Comparison of ENCODE assay signal across 22 cellular contexts in the genomic region with DNA sequence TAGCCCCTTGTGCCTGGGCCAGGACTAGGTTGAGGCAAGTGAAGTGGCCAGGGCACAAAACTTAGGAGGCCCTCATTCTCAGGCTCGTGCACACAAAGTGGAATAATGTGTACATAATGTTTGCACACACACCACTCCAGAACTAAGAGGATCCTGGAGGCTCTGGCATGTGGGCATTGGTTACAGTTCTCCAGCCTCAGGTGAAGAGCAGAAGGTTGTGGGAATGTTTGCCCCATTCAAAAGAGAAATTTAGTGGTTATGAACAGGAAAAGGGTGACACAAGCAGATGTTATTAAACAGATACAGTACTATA.
"Had no signal": no experiment of that assay in that cellular context is flagged by ENCODE, and none has a peak within 500 bp of the region (broad histone marks: within the 10 kb centered on the region; RNA-seq: fewer than 3 reads in every experiment).

No MANE protein-coding gene starts in this region.

- H3K27me3 Mint-ChIP-seq: activated naive CD4-positive, alpha-beta T cell treated with anti-CD3 and anti-CD28 coated beads, Interleukin-2, amount 50 U/mL, for 24 hours; brain; dendritic cell treated with granulocyte-macrophage colony-stimulating factor and Interleukin-4, amounts not matched to agents 40 ng/mL and 50 ng/mL, for 4 days; stimulated activated naive CD8-positive, alpha-beta T cell treated with anti-CD3 and anti-CD28 coated beads, Interleukin-15, Interleukin-2, amounts not matched to agents 100 ng/mL and 50 ng/mL, for 24 hours had no signal

- H3K36me3 Mint-ChIP-seq: natural killer cell had no signal

- DNase-seq: activated CD4-positive, alpha-beta T cell treated with anti-CD3 and anti-CD28 coated beads for 1 hour; activated CD4-positive, alpha-beta T cell treated with anti-CD3 and anti-CD28 coated beads, Interleukin-2, amount 50 U/mL, for 1 hour; activated CD8-positive, alpha-beta T cell treated with anti-CD3 and anti-CD28 coated beads, Interleukin-2, amount 10 ng/mL, durations not matched to agents 7 days and 5 days; activated gamma-delta T cell treated with Interleukin-2 at 50 U/mL for 16 hours; anterior cingulate cortex; caudate nucleus; effector CD4-positive, alpha-beta T cell; immature natural killer cell; mammary epithelial cell; midbrain; natural killer cell; ovary; right cardiac atrium; stimulated activated CD4-positive, alpha-beta T cell treated with anti-CD3 and anti-CD28 coated beads, Interleukin-4, amount 100 ng/mL, for 24 hours; substantia nigra; tibial artery had no signal

- H3K4me3 Mint-ChIP-seq: activated CD8-positive, alpha-beta T cell treated with anti-CD3 and anti-CD28 coated beads, Interleukin-2, amount 10 ng/mL, durations not matched to agents 7 days and 5 days; activated T-helper 1 cell treated with anti-CD3 and anti-CD28 coated beads, Interleukin-12 subunit alpha, Interleukin-12 subunit beta, Interleukin-2, Interleukin-4 antibody, amounts not matched to agents 30 ng/mL and 10 ng/mL and 1 ng/mL, durations not matched to agents 14 hours and 24 hours and 36 hours; brain; dendritic cell treated with granulocyte-macrophage colony-stimulating factor and Interleukin-4, amounts not matched to agents 40 ng/mL and 50 ng/mL, for 4 days; immature natural killer cell; natural killer cell; stimulated activated naive CD8-positive, alpha-beta T cell treated with anti-CD3 and anti-CD28 coated beads, Interleukin-15, Interleukin-2, amounts not matched to agents 100 ng/mL and 50 ng/mL, for 24 hours had no signal

- H3K9me3 Mint-ChIP-seq: activated naive CD4-positive, alpha-beta T cell treated with anti-CD3 and anti-CD28 coated beads, Interleukin-2, amount 50 U/mL, for 24 hours; activated T-helper 1 cell treated with anti-CD3 and anti-CD28 coated beads, Interleukin-12 subunit alpha, Interleukin-12 subunit beta, Interleukin-2, Interleukin-4 antibody, amounts not matched to agents 30 ng/mL and 10 ng/mL and 1 ng/mL, durations not matched to agents 14 hours and 24 hours and 36 hours; brain; dendritic cell treated with granulocyte-macrophage colony-stimulating factor and Interleukin-4, amounts not matched to agents 40 ng/mL and 50 ng/mL, for 4 days; immature natural killer cell; natural killer cell; stimulated activated naive CD8-positive, alpha-beta T cell treated with anti-CD3 and anti-CD28 coated beads, Interleukin-15, Interleukin-2, amounts not matched to agents 100 ng/mL and 50 ng/mL, for 24 hours had no signal

- H3K9me3 ChIP-seq: ovary, tibial artery had no signal

- ATAC-seq: activated CD8-positive, alpha-beta T cell treated with anti-CD3 and anti-CD28 coated beads, Interleukin-2, amount 10 ng/mL, durations not matched to agents 7 days and 5 days; left lobe of liver; natural killer cell; right cardiac atrium had no signal

- H3K27ac Mint-ChIP-seq: activated T-helper 1 cell treated with anti-CD3 and anti-CD28 coated beads, Interleukin-12 subunit alpha, Interleukin-12 subunit beta, Interleukin-2, Interleukin-4 antibody, amounts not matched to agents 30 ng/mL and 10 ng/mL and 1 ng/mL, durations not matched to agents 14 hours and 24 hours and 36 hours; dendritic cell treated with granulocyte-macrophage colony-stimulating factor and Interleukin-4, amounts not matched to agents 40 ng/mL and 50 ng/mL, for 4 days; immature natural killer cell; stimulated activated naive CD8-positive, alpha-beta T cell treated with anti-CD3 and anti-CD28 coated beads, Interleukin-15, Interleukin-2, amounts not matched to agents 100 ng/mL and 50 ng/mL, for 24 hours had no signal
